Comparison of ENCODE assay signal across 1 cellular context in the genomic region with DNA sequence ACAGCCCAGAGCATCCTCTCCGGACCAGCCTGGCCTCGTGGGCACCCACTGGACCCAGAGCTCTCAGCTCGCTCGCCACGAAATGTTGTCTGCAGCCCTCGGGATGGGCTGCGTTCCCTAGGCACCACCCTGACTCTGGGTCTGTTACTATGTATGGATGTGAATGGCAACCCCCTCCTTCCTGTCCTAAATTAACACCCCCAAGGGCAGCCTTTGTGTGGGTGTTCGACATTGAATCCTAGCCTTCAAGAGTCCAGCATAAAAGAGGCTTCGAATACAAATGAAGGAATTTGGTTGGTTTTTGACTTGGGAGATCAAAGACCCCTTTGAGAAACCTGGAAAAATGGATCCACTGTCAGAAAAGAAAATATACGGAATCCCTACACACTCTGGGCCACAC.
TF ChIP-seq lines count a peak whose summit lies in the region.

No MANE protein-coding gene starts in this region.

TF ChIP-seq in H1, 55 proteins besides CTCF, POLR2A, EP300 and RAD21:
- TF ChIP-seq, protein P1, sequence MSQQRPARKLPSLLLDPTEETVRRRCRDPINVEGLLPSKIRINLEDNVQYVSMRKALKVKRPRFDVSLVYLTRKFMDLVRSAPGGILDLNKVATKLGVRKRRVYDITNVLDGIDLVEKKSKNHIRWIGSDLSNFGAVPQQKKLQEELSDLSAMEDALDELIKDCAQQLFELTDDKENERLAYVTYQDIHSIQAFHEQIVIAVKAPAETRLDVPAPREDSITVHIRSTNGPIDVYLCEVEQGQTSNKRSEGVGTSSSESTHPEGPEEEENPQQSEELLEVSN (IDR thresholded peaks at IDR 0.05), result no peak
- no peak for TF ChIP-seq CBX8 (IDR thresholded peaks at IDR 0.05; ENCODE audit: borderline replicate concordance, low read depth, low read length)
- no peak for TF ChIP-seq GABPA (IDR thresholded peaks at IDR 0.05; ENCODE audit: borderline replicate concordance, insufficient read depth, low read length)
- no peak for TF ChIP-seq KDM4A (IDR thresholded peaks at IDR 0.05; ENCODE audit: low read depth, low read length, severe bottlenecking)
- TF ChIP-seq JUN (IDR thresholded peaks at IDR 0.05; ENCODE audit: low read depth, low read length), result no peak
- TF ChIP-seq KDM1A (IDR thresholded peaks at IDR 0.05; ENCODE audit: borderline replicate concordance, low read length), result no peak
- TF ChIP-seq KDM5A (IDR thresholded peaks at IDR 0.05; ENCODE audit: low read length), result no peak
